In the genomic region with DNA sequence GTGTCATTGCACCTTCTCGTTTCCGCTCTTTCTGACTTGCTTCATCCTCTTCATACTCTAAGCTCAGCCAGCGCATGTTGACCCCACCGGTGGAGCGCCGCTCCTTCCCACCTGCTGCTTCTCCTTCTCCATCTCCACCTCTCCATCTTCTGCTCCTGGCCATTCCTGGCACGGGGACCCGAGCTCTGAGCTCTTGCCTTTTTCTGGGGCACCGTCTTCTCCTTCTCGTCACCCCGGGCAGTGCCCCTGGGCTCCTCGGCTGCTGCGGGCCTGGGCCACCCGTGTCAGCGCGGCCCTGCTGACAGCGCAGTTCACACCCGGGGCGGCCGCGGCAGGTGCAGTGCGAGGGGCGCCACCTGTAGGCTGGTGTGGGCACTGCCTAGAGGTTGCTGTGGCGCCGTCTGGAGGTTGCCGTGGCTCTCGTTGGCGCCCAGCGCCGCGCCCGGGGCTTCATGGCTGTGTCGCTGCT, we compare ENCODE assay signal across 8 cellular contexts. TPM values are rescaled to one million over a fixed set of nuclear protein-coding genes. Genes with fewer than 3 reads are reported as not detected.
DNase-seq lines count a peak whose midpoint lies in the region; ATAC-seq and TF ChIP-seq lines count a peak whose summit lies in the region.
"Not testable (repeated sequence)": the region's sequence is repeated elsewhere in the genome, so short reads cannot be mapped to it uniquely, and the experiment has no call there.

No MANE protein-coding gene starts in this region.

- DNase-seq in WERI-Rb-1 (peak; percentile 38), heart right ventricle (peak in 1 of 2 donors; percentile 19), psoas muscle (peak; percentile 37 to 55), transverse colon (peak; percentile 44)
- peak; percentile 58 for DNase-seq in activated naive CD4-positive, alpha-beta T cell treated with anti-CD3 and anti-CD28 coated beads, Interleukin-2, amount 10 ng/mL, durations not matched to agents 7 days and 5 days

- not testable (repeated sequence) for H3K4me3 ChIP-seq in WERI-Rb-1 (ENCODE audit: low read depth, low read length); psoas muscle
- peak overlapping the region in 6 of 10 donors; percentile 22 to 41 (median 30) for H3K4me3 ChIP-seq in heart right ventricle
- peak overlapping the region in 1 of 4 donors; percentile 12 for H3K4me3 ChIP-seq in transverse colon

- H3K27me3 ChIP-seq in WERI-Rb-1 (ENCODE audit: insufficient read depth, low read depth, severe bottlenecking); heart right ventricle; psoas muscle (ENCODE audit: insufficient read depth in 3 of 3, low read length in 2 of 3); transverse colon: not testable (repeated sequence)

- intact Hi-C loops in heart right ventricle (cut with DNase I); psoas muscle (cut with DNase I); transverse colon (cut with DNase I; ENCODE audit: low total_unique reads): not testable (repeated sequence)

- H3K36me3 ChIP-seq in WERI-Rb-1; heart right ventricle; psoas muscle (ENCODE audit: insufficient read depth in 1 of 2, low read depth in 1 of 2); transverse colon: not testable (repeated sequence)

- H3K4me1 Mint-ChIP-seq in activated naive CD4-positive, alpha-beta T cell treated with anti-CD3 and anti-CD28 coated beads, Interleukin-2, amount 10 ng/mL, durations not matched to agents 7 days and 5 days = not testable (repeated sequence)

- not testable (repeated sequence) for H3K4me1 ChIP-seq in heart right ventricle, psoas muscle, transverse colon

- TF ChIP-seq CTCF in WERI-Rb-1 (IDR thresholded peaks at IDR 0.05; ENCODE audit: low read depth, low read length) (0 out of 2 replicates have a peak, but pooled peaks have one; percentile 4), heart right ventricle (IDR thresholded peaks at IDR 0.05) (peak in 4 of 9 donors; percentile 15 to 42 (median 32)), transverse colon (IDR thresholded peaks at IDR 0.05) (peak in 1 of 5 experiments; percentile 17)
- not testable (repeated sequence) for TF ChIP-seq CTCF in psoas muscle (IDR thresholded peaks at IDR 0.05)

- not testable (repeated sequence) for H3K27me3 Mint-ChIP-seq in activated naive CD4-positive, alpha-beta T cell treated with anti-CD3 and anti-CD28 coated beads, Interleukin-2, amount 10 ng/mL, durations not matched to agents 7 days and 5 days

- not testable (repeated sequence) for H3K9me3 ChIP-seq in WERI-Rb-1 (ENCODE audit: severe bottlenecking); heart right ventricle; psoas muscle; transverse colon

- not testable (repeated sequence) for H3K9me3 Mint-ChIP-seq in activated naive CD4-positive, alpha-beta T cell treated with anti-CD3 and anti-CD28 coated beads, Interleukin-2, amount 10 ng/mL, durations not matched to agents 7 days and 5 days

- WGBS in heart right ventricle, 2 donors = 11 to 12% methylated on average over 19 to 20 of the region's 33 CpGs
- 10 to 37% (median 16%) methylated on average over 3 to 21 of the region's 33 CpGs for WGBS in psoas muscle, 3 donors
- 15% methylated on average over 21 of the region's 33 CpGs; no CpG with 5 or more reads in 1 of the 2 donors for WGBS in transverse colon (ENCODE audit: low coverage in 1 of 2), 2 donors

- in situ Hi-C loops in transverse colon (cut with MboI; ENCODE audit: low pct_ligation_motif_present in 1 of 4, low pct_unique_long_range_greater_than_20kb in 1 of 4, low sequenced_read_pairs in 3 of 4) = not testable (repeated sequence)

- not testable (repeated sequence) for H3K27ac Mint-ChIP-seq in activated naive CD4-positive, alpha-beta T cell treated with anti-CD3 and anti-CD28 coated beads, Interleukin-2, amount 10 ng/mL, durations not matched to agents 7 days and 5 days

- not testable (repeated sequence) for TF ChIP-seq POLR2A in transverse colon (IDR thresholded peaks at IDR 0.05)

- TF ChIP-seq EP300 in transverse colon (IDR thresholded peaks at IDR 0.05; ENCODE audit: low read depth) = not testable (repeated sequence)

- peak; percentile 92 for ATAC-seq in GM18520 (IDR thresholded peaks at IDR 0.05; ENCODE audit: unreplicated experiment)
- ATAC-seq in GM21737 (IDR thresholded peaks at IDR 0.05; ENCODE audit: unreplicated experiment) = peak; percentile 96
- ATAC-seq in HG03280 (IDR thresholded peaks at IDR 0.05; ENCODE audit: unreplicated experiment) = peak; percentile 95
- ATAC-seq in heart right ventricle = peak; percentile 96 to 99 (median 98)
- ATAC-seq in psoas muscle = peak; percentile 99 to 100 (median 99)

- not testable (repeated sequence) for H3K27ac ChIP-seq in WERI-Rb-1, heart right ventricle, psoas muscle
- peak overlapping the region in 1 of 4 donors; percentile 53 for H3K27ac ChIP-seq in transverse colon

- CTCF ChIA-PET in activated naive CD4-positive, alpha-beta T cell treated with anti-CD3 and anti-CD28 coated beads, Interleukin-2, amount 10 ng/mL, durations not matched to agents 7 days and 5 days (lab: Charles Lee) = not testable (repeated sequence)

- peak overlapping the region; percentile 38 for H3K4me3 Mint-ChIP-seq in activated naive CD4-positive, alpha-beta T cell treated with anti-CD3 and anti-CD28 coated beads, Interleukin-2, amount 10 ng/mL, durations not matched to agents 7 days and 5 days

- H3K36me3 Mint-ChIP-seq in activated naive CD4-positive, alpha-beta T cell treated with anti-CD3 and anti-CD28 coated beads, Interleukin-2, amount 10 ng/mL, durations not matched to agents 7 days and 5 days = not testable (repeated sequence)

RNA-seq across cellular contexts. Expression of a gene that starts 1.6 kb away (rescaled TPM):
- 1 to 10 TPM in 1 of 10 donors, under 1 TPM in 4, not detected in 5; 0.22 to 1.3 (median 0.59) TPM for total RNA-seq in heart right ventricle
- polyA plus RNA-seq in heart right ventricle = 1 to 10 TPM in 1 of 2 donors, under 1 TPM in 1; 0.10 to 1.4 TPM
- 1 to 10 TPM in 1 of 4 donors, under 1 TPM in 1, not detected in 2; 0.62 to 1.2 TPM for total RNA-seq in psoas muscle
- under 1 TPM in 2 of 3 donors, not detected in 1; 0.12 to 0.39 TPM for polyA plus RNA-seq in psoas muscle
- 10 to 100 TPM in 3 of 4 donors, not detected in 1; 13.2 to 23.9 (median 19.4) TPM for total RNA-seq in transverse colon

RNA-seq across cellular contexts. Expression of a gene that starts 38.8 kb away (rescaled TPM):
- total RNA-seq in heart right ventricle = 100 to 1,000 TPM; 256 to 544 (median 401) TPM
- polyA plus RNA-seq in heart right ventricle = 1,000 to 10,000 TPM in 1 of 2 donors, 100 to 1,000 TPM in 1; 549 to 1,102 TPM
- 100 to 1,000 TPM; 434 to 640 (median 556) TPM for total RNA-seq in psoas muscle
- polyA plus RNA-seq in psoas muscle = 100 to 1,000 TPM; 344 to 676 (median 345) TPM
- 100 to 1,000 TPM; 161 to 301 (median 198) TPM for total RNA-seq in transverse colon
